Comparison of ENCODE assay signal across 34 cellular contexts in genomic region chr11:134383576-134384221, GRCh38. TPM values are rescaled to one million over a fixed set of nuclear protein-coding genes. Genes with fewer than 3 reads are reported as not detected.
"Had no signal": no experiment of that assay in that cellular context is flagged by ENCODE, and none has a peak within 500 bp of the region (broad histone marks: within the 10 kb centered on the region; RNA-seq: fewer than 3 reads in every experiment).

No MANE protein-coding gene starts in this region.

- H3K27me3 ChIP-seq: brain microvascular endothelial cell, MG63, Peyer's patch had no signal

- ATAC-seq: PC-3 had no signal

- H3K36me3 ChIP-seq: brain microvascular endothelial cell, MG63, Peyer's patch had no signal

- H3K4me3 ChIP-seq: MG63, Peyer's patch had no signal

- H3K4me1 ChIP-seq: Peyer's patch had no signal

- DNase-seq: activated B cell treated with CpG ODN at 0.5 μM for 24 hours; activated CD4-positive, alpha-beta memory T cell treated with anti-CD3 and anti-CD28 coated beads for 36 hours; activated CD4-positive, alpha-beta T cell treated with anti-CD3 and anti-CD28 coated beads for 4 hours; activated CD4-positive, alpha-beta T cell treated with anti-CD3 and anti-CD28 coated beads, Interleukin-2, amount 50 U/mL, for 1 hour; activated CD4-positive, CD25-positive, alpha-beta regulatory T cell treated with anti-CD3 and anti-CD28 coated beads, Interleukin-2, amount 50 U/mL, for 72 hours; activated CD8-positive, alpha-beta memory T cell treated with anti-CD3 and anti-CD28 coated beads, Interleukin-2, amount 50 U/mL, for 48 hours; activated effector memory CD4-positive, alpha-beta T cell treated with Interleukin-2 at 50 U/mL for 16 hours; activated naive CD4-positive, alpha-beta T cell treated with anti-CD3 and anti-CD28 coated beads, Interleukin-2, amount 50 U/mL, for 16 hours; activated naive CD8-positive, alpha-beta T cell treated with anti-CD3 and anti-CD28 coated beads for 36 hours; activated T-cell treated with anti-CD3 and anti-CD28 coated beads, Interleukin-2, amount 50 U/mL, for 48 hours; amniotic stem cell; aorta; brain microvascular endothelial cell; Kasumi-1; KG1; MG63; MV-4-11; NCI-H1092; NCI-H146; NCI-H187; NCI-H2029 treated with DMSO at 0.1 percent for 48 hours; NCI-H2107; NCI-H2171; NCI-H510A; NCI-H526; NCI-H748 treated with DMSO at 0.1 percent for 48 hours; NK-92 treated with Interleukin-12 subunit alpha and Interleukin-12 subunit beta, amount 100 ng/mL, for 24 hours; PC-3; Peyer's patch; RPMI8226; SW 1271; T-helper 1 cell; T-helper 2 cell; T-helper 9 cell had no signal

- H3K9me3 ChIP-seq: MG63, Peyer's patch had no signal

- H3K27ac ChIP-seq: brain microvascular endothelial cell, Peyer's patch had no signal

RNA-seq across cellular contexts. Expression of gene B3GAT1, which starts 28.3 kb away (rescaled TPM):
- total RNA-seq: activated B cell treated with CpG ODN at 0.5 μM for 24 hours, PC-3 had no signal
- polyA plus RNA-seq: aorta had no signal
